ENCODE assay signal across 13 cellular contexts in genomic region chr6:135085700-135086413, GRCh38. TPM values are rescaled to one million over a fixed set of nuclear protein-coding genes. Genes with fewer than 3 reads are reported as not detected.
A peak's percentile ranks its signal among the peaks of the same experiment; 100 is the strongest.
DNase-seq lines count a peak whose midpoint lies in the region; ATAC-seq and TF ChIP-seq lines count a peak whose summit lies in the region.
"Had no signal": no experiment of that assay in that cellular context is flagged by ENCODE, and none has a peak within 500 bp of the region (broad histone marks: within the 10 kb centered on the region; RNA-seq: fewer than 3 reads in every experiment).

No MANE protein-coding gene starts in this region.

- H3K4me3 Mint-ChIP-seq in activated naive CD4-positive, alpha-beta T cell treated with anti-CD3 and anti-CD28 coated beads, Interleukin-2, amount 10 ng/mL, durations not matched to agents 7 days and 5 days = peak overlapping the region; percentile 53
- H3K4me3 Mint-ChIP-seq in activated CD8-positive, alpha-beta T cell treated with anti-CD3 and anti-CD28 coated beads for 36 hours = peak overlapping the region; percentile 41
- peak overlapping the region; percentile 61 to 78 for H3K4me3 Mint-ChIP-seq in stimulated activated naive CD8-positive, alpha-beta T cell treated with anti-CD3 and anti-CD28 coated beads, Interleukin-15, amount 100 ng/mL, for 72 hours

- POLR2A ChIA-PET in activated CD8-positive, alpha-beta T cell treated with anti-CD3 and anti-CD28 coated beads for 36 hours (lab: Charles Lee) = interaction anchor here (0.6 to 2.3 kb wide), 10 partner anchors 8 to 97 kb away, joined by 3 to 11 read pairs (median 4); partner anchors contain the start of gene HBS1L

- no peaks in the 10 kb centered on the region for H3K27me3 Mint-ChIP-seq in activated naive CD4-positive, alpha-beta T cell treated with anti-CD3 and anti-CD28 coated beads, Interleukin-2, amount 10 ng/mL, durations not matched to agents 7 days and 5 days
- no peaks in the 10 kb centered on the region for H3K27me3 Mint-ChIP-seq in activated CD8-positive, alpha-beta T cell treated with anti-CD3 and anti-CD28 coated beads for 36 hours
- no peaks in the 10 kb centered on the region for H3K27me3 Mint-ChIP-seq in stimulated activated naive CD8-positive, alpha-beta T cell treated with anti-CD3 and anti-CD28 coated beads, Interleukin-15, amount 100 ng/mL, for 72 hours

- H3K4me1 Mint-ChIP-seq in activated naive CD4-positive, alpha-beta T cell treated with anti-CD3 and anti-CD28 coated beads, Interleukin-2, amount 10 ng/mL, durations not matched to agents 7 days and 5 days = peaks cover 58% of the 10 kb centered on the region
- peaks cover 59% of the 10 kb centered on the region for H3K4me1 Mint-ChIP-seq in activated CD8-positive, alpha-beta T cell treated with anti-CD3 and anti-CD28 coated beads for 36 hours (ENCODE audit: low read depth)
- peaks cover 67% of the 10 kb centered on the region for H3K4me1 Mint-ChIP-seq in stimulated activated naive CD8-positive, alpha-beta T cell treated with anti-CD3 and anti-CD28 coated beads, Interleukin-15, amount 100 ng/mL, for 72 hours

- peak overlapping the region; percentile 94 for H3K27ac Mint-ChIP-seq in activated naive CD4-positive, alpha-beta T cell treated with anti-CD3 and anti-CD28 coated beads, Interleukin-2, amount 10 ng/mL, durations not matched to agents 7 days and 5 days
- H3K27ac Mint-ChIP-seq in activated CD8-positive, alpha-beta T cell treated with anti-CD3 and anti-CD28 coated beads for 36 hours = peak overlapping the region; percentile 89
- peak overlapping the region; percentile 93 for H3K27ac Mint-ChIP-seq in stimulated activated naive CD8-positive, alpha-beta T cell treated with anti-CD3 and anti-CD28 coated beads, Interleukin-15, amount 100 ng/mL, for 72 hours

- DNase-seq in activated naive CD4-positive, alpha-beta T cell treated with anti-CD3 and anti-CD28 coated beads, Interleukin-2, amount 10 ng/mL, durations not matched to agents 7 days and 5 days = no peak
- DNase-seq in activated naive CD4-positive, alpha-beta T cell treated with Interleukin-2 at 50 U/mL for 16 hours = no peak
- peak; percentile 48 for DNase-seq in activated CD8-positive, alpha-beta T cell treated with anti-CD3 and anti-CD28 coated beads for 36 hours
- peak in 1 of 2 donors; percentile 16 for DNase-seq in stimulated activated naive CD8-positive, alpha-beta T cell treated with anti-CD3 and anti-CD28 coated beads, Interleukin-15, amount 100 ng/mL, for 72 hours
- DNase-seq in NCI-H187 treated with DMSO at 0.1 percent for 48 hours (lab: John Stamatoyannopoulos, UW) (no peak), NCI-H2081 (lab: John Stamatoyannopoulos, UW) (no peak)
- DNase-seq in central memory CD4-positive, alpha-beta T cell = no peak
- DNase-seq: activated gamma-delta T cell treated with Interleukin-2 at 50 U/mL for 16 hours, BE2C, cerebellar nuclear complex, heart right ventricle, KG1 had no signal

- H3K36me3 Mint-ChIP-seq in activated naive CD4-positive, alpha-beta T cell treated with anti-CD3 and anti-CD28 coated beads, Interleukin-2, amount 10 ng/mL, durations not matched to agents 7 days and 5 days = peaks cover 13% of the 10 kb centered on the region
- H3K36me3 Mint-ChIP-seq in activated CD8-positive, alpha-beta T cell treated with anti-CD3 and anti-CD28 coated beads for 36 hours (ENCODE audit: low read depth) = peaks cover 7% of the 10 kb centered on the region

- CTCF ChIA-PET in activated naive CD4-positive, alpha-beta T cell treated with anti-CD3 and anti-CD28 coated beads, Interleukin-2, amount 10 ng/mL, durations not matched to agents 7 days and 5 days (lab: Charles Lee) = interaction anchor here (0.8 to 3.6 kb wide), 7 partner anchors 20 to 98 kb away, joined by 3 to 24 read pairs (median 3); no protein-coding TSS in a partner anchor
- CTCF ChIA-PET in activated CD8-positive, alpha-beta T cell treated with anti-CD3 and anti-CD28 coated beads for 36 hours (lab: Charles Lee) = interaction anchor here (1.0 to 7.3 kb wide), 11 partner anchors 10 to 97 kb away, joined by 3 to 53 read pairs (median 4); partner anchors contain the start of gene MYB

- peaks cover 10% of the 10 kb centered on the region for H3K9me3 Mint-ChIP-seq in activated naive CD4-positive, alpha-beta T cell treated with anti-CD3 and anti-CD28 coated beads, Interleukin-2, amount 10 ng/mL, durations not matched to agents 7 days and 5 days
- H3K9me3 Mint-ChIP-seq in activated CD8-positive, alpha-beta T cell treated with anti-CD3 and anti-CD28 coated beads for 36 hours = peaks cover 17% of the 10 kb centered on the region
- peaks cover 8 to 18% of the 10 kb centered on the region in 2 donors for H3K9me3 Mint-ChIP-seq in stimulated activated naive CD8-positive, alpha-beta T cell treated with anti-CD3 and anti-CD28 coated beads, Interleukin-15, amount 100 ng/mL, for 72 hours

- intact Hi-C loops in activated CD8-positive, alpha-beta T cell treated with anti-CD3 and anti-CD28 coated beads for 36 hours (cut with micrococcal nuclease) = loop anchor here (5.0 kb wide), 3 partner anchors 34 to 74 kb away; partner anchors contain the start of gene HBS1L

- no peak for TF ChIP-seq CTCF in activated CD8-positive, alpha-beta T cell treated with anti-CD3 and anti-CD28 coated beads for 36 hours (IDR thresholded peaks at IDR 0.05)

- peak; percentile 14 for ATAC-seq in HG02852 (IDR thresholded peaks at IDR 0.05; ENCODE audit: unreplicated experiment)
- no peak for ATAC-seq in activated CD8-positive, alpha-beta T cell treated with anti-CD3 and anti-CD28 coated beads for 36 hours
- ATAC-seq in stimulated activated naive CD8-positive, alpha-beta T cell treated with anti-CD3 and anti-CD28 coated beads, Interleukin-15, amount 100 ng/mL, for 72 hours = no peak
- ATAC-seq: heart right ventricle had no signal

RNA-seq across cellular contexts. Expression of gene HBS1L, which starts 31.2 kb away (rescaled TPM):
- 100 to 1,000 TPM; 146 to 147 TPM for total RNA-seq in activated CD8-positive, alpha-beta T cell treated with anti-CD3 and anti-CD28 coated beads for 36 hours
